8 cellular contexts compared by ENCODE assay signal in genomic region chr2:66434679-66435548, GRCh38. TPM values are rescaled to one million over a fixed set of nuclear protein-coding genes. Genes with fewer than 3 reads are reported as not detected.
A peak's percentile ranks its signal among the peaks of the same experiment; 100 is the strongest.
DNase-seq lines count a peak whose midpoint lies in the region; ATAC-seq and TF ChIP-seq lines count a peak whose summit lies in the region.

Gene MEIS1, plus strand, starts transcription at chr2:66435125. Its CDS starts 732 bp downstream, at chr2:66435857.

- POLR2A ChIA-PET in CD4-positive, alpha-beta memory T cell (lab: Charles Lee; ENCODE audit: partially characterized antibody): no interaction called here

- peaks cover 0 to 1% of the 10 kb centered on the region in 2 donors for H3K36me3 Mint-ChIP-seq in CD4-positive, alpha-beta memory T cell
- H3K36me3 Mint-ChIP-seq in glutamatergic neuron (ENCODE audit: unreplicated experiment): peaks cover 4% of the 10 kb centered on the region
- H3K36me3 Mint-ChIP-seq in neural progenitor cell: peaks cover 3% of the 10 kb centered on the region

- H4K20me1 ChIP-seq in neural progenitor cell (ENCODE audit: low read depth): peaks cover 11% of the 10 kb centered on the region

- peak; percentile 65 for ATAC-seq in GM19328 (IDR thresholded peaks at IDR 0.05; ENCODE audit: unreplicated experiment)
- ATAC-seq in HG03521 (IDR thresholded peaks at IDR 0.05; ENCODE audit: unreplicated experiment): peak; percentile 85

- peak within 1 kb of the TSS; percentile 75 to 88 (median 82) for H3K4me3 Mint-ChIP-seq in CD4-positive, alpha-beta memory T cell
- H3K4me3 Mint-ChIP-seq in glutamatergic neuron (ENCODE audit: unreplicated experiment) (peak within 1 kb of the TSS; percentile 97), neural progenitor cell (peak within 1 kb of the TSS; percentile 93)

- H3K27me3 ChIP-seq in CD4-positive, alpha-beta memory T cell (ENCODE audit: insufficient read depth, low read length): peaks cover 21% of the 10 kb centered on the region
- H3K27me3 ChIP-seq in adrenal gland (no peaks in the 10 kb centered on the region), neural progenitor cell (peaks cover 78% of the 10 kb centered on the region)

- H3K27me3 Mint-ChIP-seq in CD4-positive, alpha-beta memory T cell: peaks cover 55 to 64% of the 10 kb centered on the region in 2 donors
- H3K27me3 Mint-ChIP-seq in glutamatergic neuron (ENCODE audit: unreplicated experiment) (peaks cover 38% of the 10 kb centered on the region), neural progenitor cell (ENCODE audit: insufficient read depth, low read depth) (peaks cover 31% of the 10 kb centered on the region)

- peaks cover 18% of the 10 kb centered on the region for H3K4me1 ChIP-seq in CD4-positive, alpha-beta memory T cell (ENCODE audit: insufficient read depth, low read length)
- peaks cover 6 to 19% of the 10 kb centered on the region in 2 donors for H3K4me1 ChIP-seq in adrenal gland (replicated peaks in 1 of 2)
- peaks cover 53% of the 10 kb centered on the region for H3K4me1 ChIP-seq in neural progenitor cell

- CTCF ChIA-PET in CD4-positive, alpha-beta memory T cell (lab: Charles Lee; ENCODE audit: partially characterized antibody): no interaction called here

- H2AFZ ChIP-seq in neural progenitor cell (replicated peaks): peak within 1 kb of the TSS; percentile 69

- H3K9me3 Mint-ChIP-seq in CD4-positive, alpha-beta memory T cell: peaks cover 0 to 12% (median 6%) of the 10 kb centered on the region in 8 donors
- peaks cover 35% of the 10 kb centered on the region for H3K9me3 Mint-ChIP-seq in glutamatergic neuron (ENCODE audit: unreplicated experiment)
- H3K9me3 Mint-ChIP-seq in neural progenitor cell: no peaks in the 10 kb centered on the region

- no peaks in the 10 kb centered on the region for H3K9me3 ChIP-seq in CD4-positive, alpha-beta memory T cell (ENCODE audit: control insufficient read depth in 1 of 2, low read length in 2 of 2)
- no peaks in the 10 kb centered on the region for H3K9me3 ChIP-seq in adrenal gland (replicated peaks in 1 of 3)
- H3K9me3 ChIP-seq in neural progenitor cell (ENCODE audit: low read depth): no peaks in the 10 kb centered on the region

- TF ChIP-seq CTCF in adrenal gland (IDR thresholded peaks at IDR 0.05): no peak
- TF ChIP-seq CTCF in glutamatergic neuron (IDR thresholded peaks at IDR 0.05; ENCODE audit: partially characterized antibody, unreplicated experiment): no peak
- TF ChIP-seq CTCF in neural progenitor cell (IDR thresholded peaks at IDR 0.05): no peak

- H3F3A ChIP-seq in neural progenitor cell (ENCODE audit: low read depth): peaks cover 80% of the 10 kb centered on the region

- intact Hi-C loops in CD4-positive, alpha-beta memory T cell (cut with micrococcal nuclease): no loop called here
- intact Hi-C loops in adrenal gland (cut with DNase I): loop anchor here (5.0 to 10.0 kb wide), 2 partner anchors 142 to 780 kb away; no protein-coding TSS in a partner anchor

- H3K9ac ChIP-seq in neural progenitor cell: peak within 1 kb of the TSS; percentile 2

- no peaks in the 10 kb centered on the region for H3K79me2 ChIP-seq in neural progenitor cell (ENCODE audit: low read depth)

- TF ChIP-seq POLR2A in adrenal gland (IDR thresholded peaks at IDR 0.05): peak; percentile 95 to 100

- DNase-seq in CD4-positive, alpha-beta memory T cell: peak in 1 of 5 donors; percentile 4
- DNase-seq in NCI-H524 treated with DMSO at 0.1 percent for 48 hours (lab: John Stamatoyannopoulos, UW) (peak; percentile 71), adrenal gland (peak; percentile 89 to 99 (median 97)), glutamatergic neuron (peak; percentile 85), neural progenitor cell (ENCODE audit: low spot score) (peak; percentile 90)
- DNase-seq in stimulated activated CD4-positive, alpha-beta T cell treated with anti-CD3 and anti-CD28 coated beads, Interleukin-12 subunit alpha, Interleukin-12 subunit beta, amount 100 ng/mL, for 4 hours: no peak

- H3K4me1 Mint-ChIP-seq in CD4-positive, alpha-beta memory T cell: peaks cover 14 to 35% (median 28%) of the 10 kb centered on the region in 4 donors
- H3K4me1 Mint-ChIP-seq in glutamatergic neuron (ENCODE audit: low read depth, unreplicated experiment) (peaks cover 11% of the 10 kb centered on the region), neural progenitor cell (peaks cover 35% of the 10 kb centered on the region)

- no peaks in the 10 kb centered on the region for H3K36me3 ChIP-seq in CD4-positive, alpha-beta memory T cell (ENCODE audit: insufficient read depth, low read length)
- H3K36me3 ChIP-seq in adrenal gland (replicated peaks in 1 of 2) (peaks cover 0 to 20% of the 10 kb centered on the region in 2 donors), neural progenitor cell (no peaks in the 10 kb centered on the region)

- peak within 1 kb of the TSS in 1 of 2 donors; percentile 18 for H3K4me3 ChIP-seq in CD4-positive, alpha-beta memory T cell (ENCODE audit: low read length in 2 of 2)
- peak within 1 kb of the TSS; percentile 50 to 86 (median 68) for H3K4me3 ChIP-seq in adrenal gland
- peak within 1 kb of the TSS; percentile 61 for H3K4me3 ChIP-seq in neural progenitor cell

- peak within 1 kb of the TSS; percentile 91 for H3K4me2 ChIP-seq in neural progenitor cell

- H3K27ac Mint-ChIP-seq in CD4-positive, alpha-beta memory T cell: no peak within 1 kb of the TSS
- H3K27ac Mint-ChIP-seq in glutamatergic neuron (ENCODE audit: unreplicated experiment): peak within 1 kb of the TSS; percentile 99
- peak within 1 kb of the TSS; percentile 100 for H3K27ac Mint-ChIP-seq in neural progenitor cell

- 0 to 1% (median 1%) methylated on average over 22 to 38 of the region's 38 CpGs for WGBS in adrenal gland, 4 donors

- H3K27ac ChIP-seq in CD4-positive, alpha-beta memory T cell (ENCODE audit: low read depth, low read length): no peak within 1 kb of the TSS
- H3K27ac ChIP-seq in adrenal gland (peak within 1 kb of the TSS; percentile 78 to 96 (median 93)), neural progenitor cell (no peak within 1 kb of the TSS)

RNA-seq across cellular contexts. Expression of gene MEIS1, which starts in this region (rescaled TPM):
- not detected for total RNA-seq in CD4-positive, alpha-beta memory T cell
- polyA plus RNA-seq in CD4-positive, alpha-beta memory T cell: not detected
- total RNA-seq in adrenal gland (100 to 1,000 TPM in 5 of 8 donors, 10 to 100 TPM in 3; 56.3 to 257 (median 129) TPM), glutamatergic neuron (ENCODE audit: unreplicated experiment) (4.8 TPM), neural progenitor cell (ENCODE audit: low replicate concordance) (10.7 and 14.7 TPM in 2 replicates)
- polyA plus RNA-seq in adrenal gland: 100 to 1,000 TPM in 1 of 3 donors, 10 to 100 TPM in 2; 75.4 to 106 (median 98.4) TPM

Comparison
In these comparisons a context has a peak if more than half of its experiments do, and no peak if none do; other contexts are left out.
1. RNA of gene MEIS1 (polyA plus RNA-seq): 75.4 to 106 TPM in adrenal gland; not detected in CD4-positive, alpha-beta memory T cell; every median in the first group is over 10 times any median in the second.
2. H3K27ac ChIP-seq: peak in adrenal gland (5 of 5); none in CD4-positive, alpha-beta memory T cell (single experiment) and neural progenitor cell (single experiment).
3. H3K27ac Mint-ChIP-seq: peak in glutamatergic neuron (single experiment) and neural progenitor cell (single experiment); none in CD4-positive, alpha-beta memory T cell (0 of 7).
4. Peak in every context shown above with its lines, with median percentiles within 50 percentile points of each other: H3K4me3 Mint-ChIP-seq.